Comparison of ENCODE assay signal across 28 cellular contexts in the genomic region with DNA sequence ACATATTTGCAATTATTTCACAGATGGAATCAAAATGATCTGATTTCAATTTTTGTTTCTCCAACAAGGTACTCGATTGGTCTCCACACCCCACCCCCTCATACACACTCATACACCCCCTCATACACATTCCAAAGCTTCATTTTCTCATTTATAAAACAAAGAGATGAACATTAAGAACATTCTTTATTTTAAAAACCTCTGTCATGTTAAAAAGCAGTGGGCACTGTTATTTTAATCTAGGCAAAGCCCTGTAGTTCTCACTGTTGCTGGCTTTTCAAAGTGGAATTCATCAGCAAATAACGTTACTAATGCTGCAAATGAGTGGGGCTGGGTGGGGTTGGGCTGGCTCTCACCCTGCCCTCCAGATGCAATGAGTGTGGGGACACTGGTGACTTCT.
"Had no signal": no experiment of that assay in that cellular context is flagged by ENCODE, and none has a peak within 500 bp of the region (broad histone marks: within the 10 kb centered on the region; RNA-seq: fewer than 3 reads in every experiment).

No MANE protein-coding gene starts in this region.

- H3K9me3 ChIP-seq: esophagus muscularis mucosa, heart left ventricle, left lung, mucosa of descending colon, prostate gland, right atrium auricular region, sigmoid colon, spleen, thoracic aorta, tibial nerve, upper lobe of right lung, uterus had no signal

- H3K36me3 Mint-ChIP-seq: mesothelial cell of epicardium; stimulated activated naive B cell treated with anti-CD40 and anti-IgM and Interleukin-4, amounts not matched to agents 10 μg/mL and 1 μg/mL and 100 μg/mL, for 72 hours had no signal

- H3K4me3 ChIP-seq: coronary artery, esophagus muscularis mucosa, gastroesophageal sphincter, heart left ventricle, left lung, mucosa of descending colon, prostate gland, right atrium auricular region, sigmoid colon, spleen, thoracic aorta, tibial nerve, upper lobe of right lung, uterus had no signal

- H3K27ac ChIP-seq: coronary artery, esophagus muscularis mucosa, foreskin keratinocyte, gastroesophageal sphincter, heart left ventricle, left lung, prostate gland, right atrium auricular region, sigmoid colon, spleen, thoracic aorta, tibial nerve, upper lobe of right lung, uterus had no signal

- H3K4me3 Mint-ChIP-seq: mesothelial cell of epicardium; naive B cell; nephron; stimulated activated naive B cell treated with anti-CD40 and anti-IgM and Interleukin-4, amounts not matched to agents 10 μg/mL and 1 μg/mL and 100 μg/mL, for 72 hours; stimulated activated naive CD8-positive, alpha-beta T cell treated with anti-CD3 and anti-CD28 coated beads, Interleukin-15, Interleukin-2, amounts not matched to agents 100 ng/mL and 50 ng/mL, for 24 hours had no signal

- H3K4me1 ChIP-seq: esophagus muscularis mucosa, foreskin keratinocyte, gastroesophageal sphincter, heart left ventricle, left lung, prostate gland, right atrium auricular region, sigmoid colon, spleen, upper lobe of right lung, uterus had no signal

- FAIRE-seq: endothelial cell of umbilical vein, islet of Langerhans had no signal

- DNase-seq: dermis blood vessel endothelial cell; effector memory CD4-positive, alpha-beta T cell; foreskin keratinocyte; heart left ventricle; hippocampal formation; left cardiac atrium; left lung; mesenchymal stem cell; mucosa of descending colon; naive B cell; nucleus accumbens; sigmoid colon; spleen; stimulated activated naive B cell treated with anti-CD40 and anti-IgM and Interleukin-4, amounts not matched to agents 10 μg/mL and 1 μg/mL and 100 μg/mL, for 72 hours; upper lobe of right lung; uterus had no signal

- H3K27me3 ChIP-seq: esophagus muscularis mucosa, foreskin keratinocyte, right atrium auricular region, tibial nerve, uterus had no signal

- H3K4me1 Mint-ChIP-seq: naive B cell; nephron; stimulated activated naive B cell treated with anti-CD40 and anti-IgM and Interleukin-4, amounts not matched to agents 10 μg/mL and 1 μg/mL and 100 μg/mL, for 72 hours had no signal

- H3K36me3 ChIP-seq: esophagus muscularis mucosa, gastroesophageal sphincter, heart left ventricle, left lung, prostate gland, right atrium auricular region, sigmoid colon, spleen, thoracic aorta, tibial nerve, upper lobe of right lung, uterus had no signal

- H3K27ac Mint-ChIP-seq: naive B cell; nephron; stimulated activated naive B cell treated with anti-CD40 and anti-IgM and Interleukin-4, amounts not matched to agents 10 μg/mL and 1 μg/mL and 100 μg/mL, for 72 hours; stimulated activated naive CD8-positive, alpha-beta T cell treated with anti-CD3 and anti-CD28 coated beads, Interleukin-15, Interleukin-2, amounts not matched to agents 100 ng/mL and 50 ng/mL, for 24 hours had no signal
